ENCODE assay signal across 15 cellular contexts in genomic region chr2:158688722-158689121, GRCh38.
DNase-seq lines count a peak whose midpoint lies in the region; ATAC-seq and TF ChIP-seq lines count a peak whose summit lies in the region.
"Had no signal": no experiment of that assay in that cellular context is flagged by ENCODE, and none has a peak within 500 bp of the region (broad histone marks: within the 10 kb centered on the region; RNA-seq: fewer than 3 reads in every experiment).

No MANE protein-coding gene starts in this region.

- no peaks in the 10 kb centered on the region for H3K27me3 Mint-ChIP-seq in GM23338 (ENCODE audit: insufficient read depth, low read depth, poor library complexity)
- peaks cover 2 to 11% (median 4%) of the 10 kb centered on the region in 5 donors for H3K27me3 Mint-ChIP-seq in naive thymus-derived CD4-positive, alpha-beta T cell

- H3K36me3 Mint-ChIP-seq in GM23338 (ENCODE audit: low read depth) = no peaks in the 10 kb centered on the region
- H3K36me3 Mint-ChIP-seq in naive thymus-derived CD4-positive, alpha-beta T cell = no peaks in the 10 kb centered on the region
- H3K36me3 Mint-ChIP-seq: activated naive CD4-positive, alpha-beta T cell treated with anti-CD3 and anti-CD28 coated beads, Interleukin-2, amount 50 U/mL, for 24 hours had no signal

- DNase-seq in GM23338 (ENCODE audit: low spot score) = peak; percentile 12
- DNase-seq in PC-3 = peak; percentile 32
- DNase-seq in epithelial cell of prostate (ENCODE audit: low read depth, low spot score) = peak; percentile 34
- peak; percentile 14 for DNase-seq in mesendoderm
- no peak for DNase-seq in activated gamma-delta T cell (lab: John Stamatoyannopoulos, UW)
- no peak for DNase-seq in amniotic stem cell (lab: John Stamatoyannopoulos, UW)
- no peak for DNase-seq in testis
- DNase-seq in naive thymus-derived CD4-positive, alpha-beta T cell = no peak
- DNase-seq: activated CD4-positive, CD25-positive, alpha-beta regulatory T cell; CD4-positive, alpha-beta T cell; NCI-H2227 treated with DMSO at 0.1 percent for 48 hours had no signal

- H3F3A ChIP-seq in GM23338 (replicated peaks; ENCODE audit: low read depth) (no peaks in the 10 kb centered on the region), PC-3 (ENCODE audit: low read length, unreplicated experiment) (no peaks in the 10 kb centered on the region)

- no peak overlapping the region for H2AK5ac ChIP-seq in mesendoderm (ENCODE audit: low read length)

- H4K5ac ChIP-seq in mesendoderm (ENCODE audit: low read length) = no peak overlapping the region

- TF ChIP-seq POLR2A in testis (IDR thresholded peaks at IDR 0.05) = no peak

- no CpG with 5 or more reads among the region's 4 CpGs for WGBS in mesendoderm (ENCODE audit: extremely low coverage, insufficient coverage, low lambda C conversion rate)
- 55 to 71% methylated on average over 4 of the region's 4 CpGs for WGBS in testis, 2 donors

- H3K9me2 ChIP-seq in GM23338 (ENCODE audit: insufficient read depth) (peaks cover 9% of the 10 kb centered on the region; the same call in 1 of the 2 replicates), PC-3 (replicated peaks; ENCODE audit: low read length) (no peaks in the 10 kb centered on the region)

- peaks cover 10% of the 10 kb centered on the region for H3K4me1 Mint-ChIP-seq in GM23338
- no peaks in the 10 kb centered on the region for H3K4me1 Mint-ChIP-seq in naive thymus-derived CD4-positive, alpha-beta T cell
- H3K4me1 Mint-ChIP-seq: activated naive CD4-positive, alpha-beta T cell treated with anti-CD3 and anti-CD28 coated beads, Interleukin-2, amount 50 U/mL, for 24 hours had no signal

- H3K27ac ChIP-seq in GM23338 (ENCODE audit: low read depth) = no peak overlapping the region
- no peak overlapping the region for H3K27ac ChIP-seq in PC-3 (ENCODE audit: low read length)
- H3K27ac ChIP-seq in epithelial cell of prostate = no peak overlapping the region
- no peak overlapping the region for H3K27ac ChIP-seq in mesendoderm (ENCODE audit: low read depth, low read length)
- no peak overlapping the region for H3K27ac ChIP-seq in testis
- H3K27ac ChIP-seq in naive thymus-derived CD4-positive, alpha-beta T cell (ENCODE audit: low read depth, low read length) = no peak overlapping the region
- H3K27ac ChIP-seq: vagina had no signal

- H2BK120ac ChIP-seq in mesendoderm (ENCODE audit: low read depth, low read length) = no peak overlapping the region

- no peaks in the 10 kb centered on the region for H3K79me2 ChIP-seq in GM23338 (replicated peaks; ENCODE audit: insufficient read depth)
- no peaks in the 10 kb centered on the region for H3K79me2 ChIP-seq in PC-3 (ENCODE audit: low read length)
- no peaks in the 10 kb centered on the region for H3K79me2 ChIP-seq in mesendoderm (ENCODE audit: control insufficient read depth, insufficient read depth, low read length)

- H3K4me2 ChIP-seq in GM23338 (no peak overlapping the region), PC-3 (ENCODE audit: low read length) (no peak overlapping the region), mesendoderm (ENCODE audit: low read length) (no peak overlapping the region)

- no TSS peak for BruUV-seq in PC-3 (replicated peaks; lab: Mats Ljungman, UMichigan)

- H3K4me3 Mint-ChIP-seq in GM23338 = no peak overlapping the region
- H3K4me3 Mint-ChIP-seq in naive thymus-derived CD4-positive, alpha-beta T cell = no peak overlapping the region
- H3K4me3 Mint-ChIP-seq: activated naive CD4-positive, alpha-beta T cell treated with anti-CD3 and anti-CD28 coated beads, Interleukin-2, amount 50 U/mL, for 24 hours; CD4-positive, alpha-beta T cell; stimulated activated naive CD8-positive, alpha-beta T cell treated with anti-CD3 and anti-CD28 coated beads, Interleukin-15, Interleukin-2, amounts not matched to agents 100 ng/mL and 50 ng/mL, for 24 hours had no signal

- H3K27me3 ChIP-seq in GM23338 (ENCODE audit: insufficient read depth) (no peaks in the 10 kb centered on the region), PC-3 (ENCODE audit: low read length) (no peaks in the 10 kb centered on the region), mesendoderm (ENCODE audit: insufficient read depth, low read length, poor library complexity) (no peaks in the 10 kb centered on the region), testis (no peaks in the 10 kb centered on the region)
- no peaks in the 10 kb centered on the region for H3K27me3 ChIP-seq in naive thymus-derived CD4-positive, alpha-beta T cell (ENCODE audit: control insufficient read depth in 2 of 2, insufficient read depth in 2 of 2, low read length in 2 of 2)
- H3K27me3 ChIP-seq: vagina had no signal

- no peaks in the 10 kb centered on the region for H4K20me1 ChIP-seq in GM23338 (replicated peaks; ENCODE audit: insufficient read depth)
- no peaks in the 10 kb centered on the region for H4K20me1 ChIP-seq in PC-3 (ENCODE audit: low read length)

- TF ChIP-seq CTCF in GM23338 (conservative IDR thresholded peaks at IDR 0.05; ENCODE audit: low read depth in 2 of 2) (no peak), PC-3 (conservative IDR thresholded peaks at IDR 0.05; ENCODE audit: low read depth, low read length) (no peak), testis (IDR thresholded peaks at IDR 0.05) (no peak)

- H3K56ac ChIP-seq in mesendoderm (ENCODE audit: low read length) = no peak overlapping the region

- H3K23ac ChIP-seq in mesendoderm (ENCODE audit: low read length) = no peak overlapping the region

- intact Hi-C loops in PC-3 (cut with micrococcal nuclease) = no loop called here
- intact Hi-C loops in testis (cut with DNase I; ENCODE audit: low total_unique reads) = no loop called here
- intact Hi-C loops in naive thymus-derived CD4-positive, alpha-beta T cell (cut with micrococcal nuclease) = no loop called here

- no peaks in the 10 kb centered on the region for H3K9me3 Mint-ChIP-seq in GM23338
- peaks cover 0 to 2% (median 0%) of the 10 kb centered on the region in 11 donors for H3K9me3 Mint-ChIP-seq in naive thymus-derived CD4-positive, alpha-beta T cell
- H3K9me3 Mint-ChIP-seq: activated naive CD4-positive, alpha-beta T cell treated with anti-CD3 and anti-CD28 coated beads, Interleukin-2, amount 50 U/mL, for 24 hours; CD4-positive, alpha-beta T cell; stimulated activated naive CD8-positive, alpha-beta T cell treated with anti-CD3 and anti-CD28 coated beads, Interleukin-15, Interleukin-2, amounts not matched to agents 100 ng/mL and 50 ng/mL, for 24 hours had no signal

- no peak overlapping the region for H3K9ac ChIP-seq in PC-3 (ENCODE audit: low read length)
- no peak overlapping the region for H3K9ac ChIP-seq in mesendoderm (ENCODE audit: low read length)

- H2AFZ ChIP-seq in GM23338 (no peak overlapping the region), PC-3 (ENCODE audit: low read length) (no peak overlapping the region)

- H2BK5ac ChIP-seq in mesendoderm (ENCODE audit: low read length) = no peak overlapping the region

- H3K4me3 ChIP-seq in GM23338 (no peak overlapping the region), PC-3 (ENCODE audit: low read length) (no peak overlapping the region), mesendoderm (ENCODE audit: low read length) (no peak overlapping the region), testis (no peak overlapping the region)
- no peak overlapping the region for H3K4me3 ChIP-seq in naive thymus-derived CD4-positive, alpha-beta T cell (ENCODE audit: low read length)
- H3K4me3 ChIP-seq: vagina had no signal

- no peak overlapping the region for H3K27ac Mint-ChIP-seq in GM23338
- no peak overlapping the region for H3K27ac Mint-ChIP-seq in naive thymus-derived CD4-positive, alpha-beta T cell
- H3K27ac Mint-ChIP-seq: activated naive CD4-positive, alpha-beta T cell treated with anti-CD3 and anti-CD28 coated beads, Interleukin-2, amount 50 U/mL, for 24 hours; CD4-positive, alpha-beta T cell; stimulated activated naive CD8-positive, alpha-beta T cell treated with anti-CD3 and anti-CD28 coated beads, Interleukin-15, Interleukin-2, amounts not matched to agents 100 ng/mL and 50 ng/mL, for 24 hours had no signal

- no peak overlapping the region for H3K18ac ChIP-seq in mesendoderm (ENCODE audit: low read length)

- CTCF ChIA-PET in PC-3 (lab: Charles Lee) = no interaction called here
- CTCF ChIA-PET in naive thymus-derived CD4-positive, alpha-beta T cell (lab: Charles Lee) = no interaction called here

- H3K4ac ChIP-seq in mesendoderm (ENCODE audit: low read depth, low read length) = no peak overlapping the region

- POLR2A ChIA-PET in PC-3 (lab: Charles Lee; ENCODE audit: unreplicated experiment) = no interaction called here
- POLR2A ChIA-PET in naive thymus-derived CD4-positive, alpha-beta T cell (lab: Charles Lee) = no interaction called here

- no peaks in the 10 kb centered on the region for H3K9me3 ChIP-seq in PC-3 (ENCODE audit: low read length)
- H3K9me3 ChIP-seq in testis = no peaks in the 10 kb centered on the region
- no peaks in the 10 kb centered on the region for H3K9me3 ChIP-seq in naive thymus-derived CD4-positive, alpha-beta T cell (ENCODE audit: control insufficient read depth in 2 of 3, low read length in 3 of 3)
- H3K9me3 ChIP-seq: vagina had no signal

- H3K36me3 ChIP-seq in GM23338 (ENCODE audit: insufficient read depth) = no peaks in the 10 kb centered on the region
- no peaks in the 10 kb centered on the region for H3K36me3 ChIP-seq in PC-3 (ENCODE audit: low read depth, low read length)
- H3K36me3 ChIP-seq in mesendoderm (ENCODE audit: control insufficient read depth, insufficient read depth, low read length) = no peaks in the 10 kb centered on the region
- H3K36me3 ChIP-seq in testis (ENCODE audit: low read depth, missing control alignments) = no peaks in the 10 kb centered on the region
- no peaks in the 10 kb centered on the region for H3K36me3 ChIP-seq in naive thymus-derived CD4-positive, alpha-beta T cell (ENCODE audit: control insufficient read depth in 2 of 3, insufficient read depth in 3 of 3, low read length in 3 of 3)
- H3K36me3 ChIP-seq: vagina had no signal

- ATAC-seq in GM23338 (no peak; the same call in 1 of the 3 replicates), PC-3 (no peak; the same call in 1 of the 2 replicates)
- ATAC-seq in naive thymus-derived CD4-positive, alpha-beta T cell = no peak
- ATAC-seq: HCT116 had no signal

- H4K8ac ChIP-seq in mesendoderm (ENCODE audit: low read depth, low read length) = no peak overlapping the region

- H3K4me1 ChIP-seq in GM23338 (ENCODE audit: insufficient read depth) (0 out of 2 replicates have a peak, but pooled peaks cover 8% of the 10 kb centered on the region), PC-3 (ENCODE audit: insufficient read depth, low read length) (no peaks in the 10 kb centered on the region), mesendoderm (ENCODE audit: control insufficient read depth, low read depth, low read length) (no peaks in the 10 kb centered on the region), testis (peaks cover 9% of the 10 kb centered on the region)
- no peaks in the 10 kb centered on the region for H3K4me1 ChIP-seq in naive thymus-derived CD4-positive, alpha-beta T cell (ENCODE audit: control insufficient read depth in 2 of 2, insufficient read depth in 2 of 2, low read length in 2 of 2)

- H2BK15ac ChIP-seq in mesendoderm (replicated peaks; ENCODE audit: low read depth) = no peak overlapping the region

- H3K79me1 ChIP-seq in mesendoderm (ENCODE audit: low read length) = no peaks in the 10 kb centered on the region

TF ChIP-seq in GM23338, 12 proteins besides CTCF, POLR2A, EP300 and RAD21 (continues in another document):
- no peak for TF ChIP-seq EZH2 (IDR thresholded peaks at IDR 0.05; ENCODE audit: low read depth, unreplicated experiment)
- TF ChIP-seq STAT1 (IDR thresholded peaks at IDR 0.05; ENCODE audit: unreplicated experiment) = no peak

Comparison
In these comparisons a context has a peak if more than half of its experiments do, and no peak if none do; other contexts are left out.
1. DNase-seq: peak in GM23338 (single experiment), PC-3 (single experiment), epithelial cell of prostate (single experiment) and mesendoderm (single experiment); none in activated gamma-delta T cell (single experiment), amniotic stem cell (single experiment), testis (single experiment) and naive thymus-derived CD4-positive, alpha-beta T cell (0 of 9).